In genomic region chr16:31873556-31874353, GRCh38 we compare ENCODE assay signal across 8 cellular contexts. TPM values are rescaled to one million over a fixed set of nuclear protein-coding genes. Genes with fewer than 3 reads are reported as not detected.
DNase-seq lines count a peak whose midpoint lies in the region; ATAC-seq and TF ChIP-seq lines count a peak whose summit lies in the region.

ZNF267 (plus strand) TSS chr16:31873807; CDS start chr16:31873967, 160 bp downstream.

- peak within 1 kb of the TSS; percentile 83 for H2BK5ac ChIP-seq in neuronal stem cell (ENCODE audit: low read length)

- no peak for TF ChIP-seq CTCF in foreskin keratinocyte (conservative IDR thresholded peaks at IDR 0.05)
- TF ChIP-seq CTCF in subcutaneous adipose tissue (IDR thresholded peaks at IDR 0.05; ENCODE audit: low read depth) = no peak

- H2BK120ac ChIP-seq in neuronal stem cell (ENCODE audit: low read depth, low read length) = no peak within 1 kb of the TSS

- H4K91ac ChIP-seq in neuronal stem cell (ENCODE audit: low read depth, low read length, poor library complexity) = no peak within 1 kb of the TSS

- H3K4me1 ChIP-seq in SJCRH30 (no peaks in the 10 kb centered on the region), foreskin keratinocyte (peaks cover 39% of the 10 kb centered on the region), neuronal stem cell (ENCODE audit: control insufficient read depth in 2 of 2, insufficient read depth in 1 of 2, low read depth in 1 of 2, low read length in 2 of 2) (peaks cover 13 to 18% of the 10 kb centered on the region in 2 donors)

- peak within 1 kb of the TSS; percentile 98 for H2AFZ ChIP-seq in neuronal stem cell (ENCODE audit: low read length)

- peak within 1 kb of the TSS; percentile 5 for H3K14ac ChIP-seq in neuronal stem cell (ENCODE audit: low read length)

- no CpG with 5 or more reads among the region's 57 CpGs for WGBS in neuronal stem cell (ENCODE audit: extremely low coverage in 2 of 2, insufficient read length in 2 of 2, insufficient replicate concordance in 1 of 2), 2 donors

- peaks cover 5% of the 10 kb centered on the region for H3K79me1 ChIP-seq in neuronal stem cell (ENCODE audit: low read depth, low read length)

- no peak within 1 kb of the TSS for H2BK12ac ChIP-seq in neuronal stem cell (ENCODE audit: low read length)

- H3K4me3 ChIP-seq in SJCRH30 = peak within 1 kb of the TSS; percentile 79
- H3K4me3 ChIP-seq in neuronal stem cell (ENCODE audit: low read length in 2 of 2) = peak within 1 kb of the TSS; percentile 87 to 99

- no peak within 1 kb of the TSS for H4K8ac ChIP-seq in neuronal stem cell (ENCODE audit: low read depth, low read length)

- DNase-seq in EH (ENCODE audit: low read depth) (peak; percentile 94), H4 (ENCODE audit: low spot score) (peak; percentile 85), M059J (ENCODE audit: low read depth) (peak; percentile 94), SJCRH30 (peak; percentile 94 to 96), foreskin keratinocyte (peak; percentile 53 to 64), neuronal stem cell (ENCODE audit: low spot score) (peak; percentile 92)
- DNase-seq in activated gamma-delta T cell treated with anti-CD3 and anti-CD28 coated beads, Interleukin-2, amount 50 U/mL, for 16 hours (ENCODE audit: low read depth) = peak; percentile 87

- H2AK5ac ChIP-seq in neuronal stem cell (ENCODE audit: low read depth, low read length) = peak within 1 kb of the TSS; percentile 48

- peak within 1 kb of the TSS; percentile 82 for H3K27ac ChIP-seq in SJCRH30
- H3K27ac ChIP-seq in foreskin keratinocyte = peak within 1 kb of the TSS; percentile 96
- peak within 1 kb of the TSS; percentile 79 for H3K27ac ChIP-seq in neuronal stem cell (replicated peaks; ENCODE audit: low read length)

- peak within 1 kb of the TSS; percentile 87 for H3K23ac ChIP-seq in neuronal stem cell (ENCODE audit: low read depth, low read length, poor library complexity)

- H3K4me2 ChIP-seq in neuronal stem cell (ENCODE audit: insufficient read depth, low read length, poor library complexity, severe bottlenecking) = peak within 1 kb of the TSS; percentile 84

- no peaks in the 10 kb centered on the region for H3K27me3 ChIP-seq in SJCRH30
- H3K27me3 ChIP-seq in foreskin keratinocyte = no peaks in the 10 kb centered on the region
- peaks cover 0 to 3% (median 0%) of the 10 kb centered on the region in 3 experiments for H3K27me3 ChIP-seq in neuronal stem cell (ENCODE audit: control insufficient read depth in 3 of 3, insufficient read depth in 3 of 3, low read depth in 1 of 3, low read length in 3 of 3)

- peak within 1 kb of the TSS; percentile 96 for H3K9ac ChIP-seq in neuronal stem cell (ENCODE audit: low read depth, low read length, poor library complexity)

- peak within 1 kb of the TSS; percentile 28 for H2BK15ac ChIP-seq in neuronal stem cell (ENCODE audit: low read length)

- ATAC-seq in foreskin keratinocyte = peak; percentile 54

- no peak within 1 kb of the TSS for H3K4ac ChIP-seq in neuronal stem cell (ENCODE audit: low read length)

- H3K9me3 ChIP-seq in SJCRH30 (replicated peaks) = no peaks in the 10 kb centered on the region; the same call in 1 of the 2 replicates
- H3K9me3 ChIP-seq in neuronal stem cell (replicated peaks in 1 of 2; ENCODE audit: control insufficient read depth in 2 of 2, insufficient read depth in 1 of 2, low read depth in 1 of 2, low read length in 2 of 2) = peaks cover 0 to 25% of the 10 kb centered on the region in 2 donors

- H3K18ac ChIP-seq in neuronal stem cell (ENCODE audit: low read length) = peak within 1 kb of the TSS; percentile 93

- H3K36me3 ChIP-seq in SJCRH30 = peaks cover 28% of the 10 kb centered on the region
- H3K36me3 ChIP-seq in neuronal stem cell (replicated peaks in 1 of 2; ENCODE audit: control insufficient read depth in 2 of 2, insufficient read depth in 2 of 2, low read length in 2 of 2) = peaks cover 3 to 33% of the 10 kb centered on the region in 2 donors

RNA-seq across cellular contexts. Expression of gene ZNF267, which starts in this region (rescaled TPM):
- total RNA-seq in H4 (2014; rRNA removed; shearing (Covaris generic)) = 3.5 and 8.1 TPM in 2 replicates
- total RNA-seq in M059J (2014; rRNA removed; shearing (Covaris generic)) = 11.4 and 23.2 TPM in 2 replicates
- 24.8 and 29.8 TPM in 2 replicates for total RNA-seq in SJCRH30 (2014; rRNA removed; shearing (Covaris generic))
- total RNA-seq in foreskin keratinocyte (14.6 and 16.5 TPM in 2 replicates), subcutaneous adipose tissue (10 to 100 TPM in 3 of 4 donors, 1 to 10 TPM in 1; 10.0 to 22.1 (median 12.8) TPM)
- polyA plus RNA-seq in foreskin keratinocyte = 3.1 and 4.1 TPM in 2 replicates
- polyA plus RNA-seq in neuronal stem cell (2013, experiment 1 of 2) = 4.7 TPM
- 4.7 TPM for polyA plus RNA-seq in neuronal stem cell (2013, experiment 2 of 2)

Comparison
In these comparisons a context has a peak if more than half of its experiments do, and no peak if none do; other contexts are left out.
1. Peak in every context shown above with its lines: DNase-seq, ATAC-seq, H3K4me3 ChIP-seq and H3K27ac ChIP-seq.